ENCODE assay signal across 1 cellular context in genomic region chr6:99590728-99591672, GRCh38.
TF ChIP-seq lines count a peak whose summit lies in the region.

No MANE protein-coding gene starts in this region.

TF ChIP-seq in H1, 55 proteins besides CTCF, POLR2A, EP300 and RAD21:
- no peak for TF ChIP-seq JUN (IDR thresholded peaks at IDR 0.05; ENCODE audit: low read depth, low read length)
- TF ChIP-seq SP2 (IDR thresholded peaks at IDR 0.05; ENCODE audit: low read length) = no peak
- no peak for TF ChIP-seq ATF2 (IDR thresholded peaks at IDR 0.05; ENCODE audit: low read length)
- TF ChIP-seq EGR1 (IDR thresholded peaks at IDR 0.05; ENCODE audit: borderline replicate concordance, low read depth, low read length) = no peak
- TF ChIP-seq CBX5 (IDR thresholded peaks at IDR 0.05; ENCODE audit: low read depth, low read length) = no peak
- TF ChIP-seq YY1 (IDR thresholded peaks at IDR 0.05; ENCODE audit: low read depth, low read length) = no peak
- no peak for TF ChIP-seq SIN3A (conservative IDR thresholded peaks at IDR 0.05 in 1 of 2, IDR thresholded peaks at IDR 0.05 in 1 of 2; ENCODE audit: low read depth in 1 of 2, low read length in 2 of 2)
- TF ChIP-seq E2F6 (IDR thresholded peaks at IDR 0.05) = peak; percentile 81
- no peak for TF ChIP-seq GTF2F1 (IDR thresholded peaks at IDR 0.05; ENCODE audit: borderline replicate concordance, low read depth, low read length)
- TF ChIP-seq RNF2 (IDR thresholded peaks at IDR 0.05; ENCODE audit: borderline replicate concordance, low read depth, low read length, missing control alignments, poor library complexity, severe bottlenecking) = peak; percentile 84
- peak; percentile 77 for TF ChIP-seq CTBP2 (IDR thresholded peaks at IDR 0.05; ENCODE audit: borderline replicate concordance, insufficient read depth, insufficient read length, low read length)
- peak; percentile 97 for TF ChIP-seq EZH2 (IDR thresholded peaks at IDR 0.05; ENCODE audit: low read depth, low read length, severe bottlenecking)
- no peak for TF ChIP-seq MAFK (IDR thresholded peaks at IDR 0.05; ENCODE audit: low read depth, low read length)
- TF ChIP-seq NANOG (IDR thresholded peaks at IDR 0.05; ENCODE audit: insufficient read depth, low read depth, low read length, poor library complexity, severe bottlenecking) = no peak
- TF ChIP-seq TAF7 (optimal IDR thresholded peaks at IDR 0.05; ENCODE audit: borderline replicate concordance, low read depth, low read length) = no peak
- TF ChIP-seq BCL11A (IDR thresholded peaks at IDR 0.05; ENCODE audit: low read depth in 2 of 2, low read length in 2 of 2) = no peak
- peak; percentile 52 for TF ChIP-seq MAX (IDR thresholded peaks at IDR 0.05)
- no peak for TF ChIP-seq HDAC2 (IDR thresholded peaks at IDR 0.05; ENCODE audit: borderline replicate concordance in 1 of 2, low read depth in 2 of 2, low read length in 2 of 2)
- 0 out of 2 replicates have a peak, but pooled peaks have one; percentile 53 for TF ChIP-seq CBX8 (IDR thresholded peaks at IDR 0.05; ENCODE audit: borderline replicate concordance, low read depth, low read length)
- TF ChIP-seq ASH2L (IDR thresholded peaks at IDR 0.05; ENCODE audit: low read length) = peak; percentile 22
- peak; percentile 97 for TF ChIP-seq SUZ12 (IDR thresholded peaks at IDR 0.05; ENCODE audit: low read length)
- no peak for TF ChIP-seq BACH1 (IDR thresholded peaks at IDR 0.05; ENCODE audit: low read length)
- TF ChIP-seq ATF3 (IDR thresholded peaks at IDR 0.05; ENCODE audit: insufficient read depth, low read depth, low read length) = no peak
- TF ChIP-seq CHD2 (IDR thresholded peaks at IDR 0.05; ENCODE audit: low read length) = no peak
- TF ChIP-seq CEBPB (IDR thresholded peaks at IDR 0.05; ENCODE audit: low read depth, low read length) = peak; percentile 52; the same call in 1 of the 2 replicates
- TF ChIP-seq RFX5 (IDR thresholded peaks at IDR 0.05; ENCODE audit: borderline replicate concordance, low read depth, low read length) = no peak
- TF ChIP-seq KDM1A (IDR thresholded peaks at IDR 0.05; ENCODE audit: borderline replicate concordance, low read length) = peak; percentile 32; the same call in 1 of the 2 replicates
TF ChIP-seq in H1: peak in this region for 10.
